ENCODE assay signal across 1 cellular context in the genomic region with DNA sequence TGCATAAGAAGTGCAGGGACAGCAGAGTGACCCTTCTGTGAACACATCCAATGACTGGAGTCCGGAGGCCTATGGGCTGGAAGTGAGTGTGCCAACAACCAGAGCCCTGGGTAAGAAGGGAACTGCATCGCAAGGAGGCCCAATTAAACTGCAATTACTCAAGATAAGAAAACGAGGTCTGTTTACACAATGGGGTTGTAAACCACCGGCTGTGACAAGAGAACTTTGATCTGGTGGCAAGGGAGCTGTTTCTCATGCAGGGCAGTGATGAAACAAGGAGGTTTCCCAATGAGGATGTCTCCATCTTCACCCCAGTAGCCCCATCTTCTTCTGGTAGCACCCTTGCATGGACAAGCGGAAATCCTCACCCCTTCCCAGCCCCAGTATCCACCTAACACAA.
TF ChIP-seq lines count a peak whose summit lies in the region.

No MANE protein-coding gene starts in this region.

TF ChIP-seq in HEK293, 187 proteins besides CTCF, POLR2A, EP300 and RAD21 (continued from another document and continues in another):
- TF ChIP-seq, protein P1, sequence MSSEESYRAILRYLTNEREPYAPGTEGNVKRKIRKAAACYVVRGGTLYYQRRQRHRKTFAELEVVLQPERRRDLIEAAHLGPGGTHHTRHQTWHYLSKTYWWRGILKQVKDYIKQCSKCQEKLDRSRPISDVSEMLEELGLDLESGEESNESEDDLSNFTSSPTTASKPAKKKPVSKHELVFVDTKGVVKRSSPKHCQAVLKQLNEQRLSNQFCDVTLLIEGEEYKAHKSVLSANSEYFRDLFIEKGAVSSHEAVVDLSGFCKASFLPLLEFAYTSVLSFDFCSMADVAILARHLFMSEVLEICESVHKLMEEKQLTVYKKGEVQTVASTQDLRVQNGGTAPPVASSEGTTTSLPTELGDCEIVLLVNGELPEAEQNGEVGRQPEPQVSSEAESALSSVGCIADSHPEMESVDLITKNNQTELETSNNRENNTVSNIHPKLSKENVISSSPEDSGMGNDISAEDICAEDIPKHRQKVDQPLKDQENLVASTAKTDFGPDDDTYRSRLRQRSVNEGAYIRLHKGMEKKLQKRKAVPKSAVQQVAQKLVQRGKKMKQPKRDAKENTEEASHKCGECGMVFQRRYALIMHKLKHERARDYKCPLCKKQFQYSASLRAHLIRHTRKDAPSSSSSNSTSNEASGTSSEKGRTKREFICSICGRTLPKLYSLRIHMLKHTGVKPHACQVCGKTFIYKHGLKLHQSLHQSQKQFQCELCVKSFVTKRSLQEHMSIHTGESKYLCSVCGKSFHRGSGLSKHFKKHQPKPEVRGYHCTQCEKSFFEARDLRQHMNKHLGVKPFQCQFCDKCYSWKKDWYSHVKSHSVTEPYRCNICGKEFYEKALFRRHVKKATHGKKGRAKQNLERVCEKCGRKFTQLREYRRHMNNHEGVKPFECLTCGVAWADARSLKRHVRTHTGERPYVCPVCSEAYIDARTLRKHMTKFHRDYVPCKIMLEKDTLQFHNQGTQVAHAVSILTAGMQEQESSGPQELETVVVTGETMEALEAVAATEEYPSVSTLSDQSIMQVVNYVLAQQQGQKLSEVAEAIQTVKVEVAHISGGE (tag by site-specific recombination; conservative IDR thresholded peaks at IDR 0.05; ENCODE audit: low read depth), result no peak
- TF ChIP-seq ZBTB7A (tag by site-specific recombination; IDR thresholded peaks at IDR 0.05; ENCODE audit: low read depth) (no peak), FEZF1 (tag by site-specific recombination; IDR thresholded peaks at IDR 0.05) (peak; percentile 91), GLIS1 (tag by site-specific recombination; IDR thresholded peaks at IDR 0.05) (peak; percentile 89), ZFP41 (tag by site-specific recombination; IDR thresholded peaks at IDR 0.05; ENCODE audit: borderline replicate concordance) (no peak), ZNF426 (tag by site-specific recombination; IDR thresholded peaks at IDR 0.05) (no peak), EGR2 (tag by site-specific recombination; IDR thresholded peaks at IDR 0.05; ENCODE audit: low read depth) (no peak), RBAK (tag by site-specific recombination; IDR thresholded peaks at IDR 0.05) (no peak), ZNF140 (tag by site-specific recombination; IDR thresholded peaks at IDR 0.05) (no peak), ZNF530 (tag by site-specific recombination; IDR thresholded peaks at IDR 0.05; ENCODE audit: low read depth) (no peak), HOXC10 (CRISPR knock-in tag; IDR thresholded peaks at IDR 0.05) (no peak), ZNF221 (tag by site-specific recombination; IDR thresholded peaks at IDR 0.05; ENCODE audit: borderline replicate concordance) (no peak), TRIM28 (IDR thresholded peaks at IDR 0.05; ENCODE audit: borderline replicate concordance, low read length) (peak; percentile 62; the same call in 1 of the 2 replicates), ZNF223 (tag by site-specific recombination; IDR thresholded peaks at IDR 0.05) (no peak), ZNF561 (tag by site-specific recombination; IDR thresholded peaks at IDR 0.05; ENCODE audit: borderline replicate concordance) (peak; percentile 75; the same call in 1 of the 2 replicates), ZNF292 (tag by site-specific recombination; IDR thresholded peaks at IDR 0.05; ENCODE audit: borderline replicate concordance, low read depth) (no peak), KLF16 (tag by site-specific recombination; IDR thresholded peaks at IDR 0.05) (no peak), ZNF391 (tag by site-specific recombination; IDR thresholded peaks at IDR 0.05; ENCODE audit: borderline replicate concordance, low read depth) (0 out of 2 replicates have a peak, but pooled peaks have one; percentile 39), ZNF155 (tag by site-specific recombination; IDR thresholded peaks at IDR 0.05) (no peak), PRDM1 (tag by site-specific recombination; IDR thresholded peaks at IDR 0.05) (no peak), IKZF3 (tag by site-specific recombination; IDR thresholded peaks at IDR 0.05) (peak; percentile 85), ZNF558 (tag by site-specific recombination; IDR thresholded peaks at IDR 0.05) (no peak), SP7 (tag by site-specific recombination; IDR thresholded peaks at IDR 0.05) (peak; percentile 95), OVOL3 (tag by site-specific recombination; IDR thresholded peaks at IDR 0.05) (no peak)
- TF ChIP-seq, protein P2, sequence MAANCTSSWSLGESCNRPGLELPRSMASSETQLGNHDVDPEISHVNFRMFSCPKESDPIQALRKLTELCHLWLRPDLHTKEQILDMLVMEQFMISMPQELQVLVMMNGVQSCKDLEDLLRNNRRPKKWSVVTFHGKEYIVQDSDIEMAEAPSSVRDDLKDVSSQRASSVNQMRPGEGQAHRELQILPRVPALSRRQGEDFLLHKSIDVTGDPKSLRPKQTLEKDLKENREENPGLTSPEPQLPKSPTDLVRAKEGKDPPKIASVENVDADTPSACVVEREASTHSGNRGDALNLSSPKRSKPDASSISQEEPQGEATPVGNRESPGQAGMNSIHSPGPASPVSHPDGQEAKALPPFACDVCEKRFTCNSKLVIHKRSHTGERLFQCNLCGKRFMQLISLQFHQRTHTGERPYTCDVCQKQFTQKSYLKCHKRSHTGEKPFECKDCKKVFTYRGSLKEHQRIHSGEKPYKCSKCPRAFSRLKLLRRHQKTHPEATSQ (tag by site-specific recombination; IDR thresholded peaks at IDR 0.05), result peak; percentile 81; the same call in 1 of the 2 replicates
- TF ChIP-seq, protein P3, sequence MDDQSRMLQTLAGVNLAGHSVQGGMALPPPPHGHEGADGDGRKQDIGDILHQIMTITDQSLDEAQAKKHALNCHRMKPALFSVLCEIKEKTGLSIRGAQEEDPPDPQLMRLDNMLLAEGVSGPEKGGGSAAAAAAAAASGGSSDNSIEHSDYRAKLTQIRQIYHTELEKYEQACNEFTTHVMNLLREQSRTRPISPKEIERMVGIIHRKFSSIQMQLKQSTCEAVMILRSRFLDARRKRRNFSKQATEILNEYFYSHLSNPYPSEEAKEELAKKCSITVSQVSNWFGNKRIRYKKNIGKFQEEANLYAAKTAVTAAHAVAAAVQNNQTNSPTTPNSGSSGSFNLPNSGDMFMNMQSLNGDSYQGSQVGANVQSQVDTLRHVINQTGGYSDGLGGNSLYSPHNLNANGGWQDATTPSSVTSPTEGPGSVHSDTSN (CRISPR knock-in tag; IDR thresholded peaks at IDR 0.05), result no peak
- TF ChIP-seq, protein P4, sequence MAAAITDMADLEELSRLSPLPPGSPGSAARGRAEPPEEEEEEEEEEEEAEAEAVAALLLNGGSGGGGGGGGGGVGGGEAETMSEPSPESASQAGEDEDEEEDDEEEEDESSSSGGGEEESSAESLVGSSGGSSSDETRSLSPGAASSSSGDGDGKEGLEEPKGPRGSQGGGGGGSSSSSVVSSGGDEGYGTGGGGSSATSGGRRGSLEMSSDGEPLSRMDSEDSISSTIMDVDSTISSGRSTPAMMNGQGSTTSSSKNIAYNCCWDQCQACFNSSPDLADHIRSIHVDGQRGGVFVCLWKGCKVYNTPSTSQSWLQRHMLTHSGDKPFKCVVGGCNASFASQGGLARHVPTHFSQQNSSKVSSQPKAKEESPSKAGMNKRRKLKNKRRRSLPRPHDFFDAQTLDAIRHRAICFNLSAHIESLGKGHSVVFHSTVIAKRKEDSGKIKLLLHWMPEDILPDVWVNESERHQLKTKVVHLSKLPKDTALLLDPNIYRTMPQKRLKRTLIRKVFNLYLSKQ (tag by site-specific recombination; IDR thresholded peaks at IDR 0.05; ENCODE audit: borderline replicate concordance), result no peak
- TF ChIP-seq, protein P5, sequence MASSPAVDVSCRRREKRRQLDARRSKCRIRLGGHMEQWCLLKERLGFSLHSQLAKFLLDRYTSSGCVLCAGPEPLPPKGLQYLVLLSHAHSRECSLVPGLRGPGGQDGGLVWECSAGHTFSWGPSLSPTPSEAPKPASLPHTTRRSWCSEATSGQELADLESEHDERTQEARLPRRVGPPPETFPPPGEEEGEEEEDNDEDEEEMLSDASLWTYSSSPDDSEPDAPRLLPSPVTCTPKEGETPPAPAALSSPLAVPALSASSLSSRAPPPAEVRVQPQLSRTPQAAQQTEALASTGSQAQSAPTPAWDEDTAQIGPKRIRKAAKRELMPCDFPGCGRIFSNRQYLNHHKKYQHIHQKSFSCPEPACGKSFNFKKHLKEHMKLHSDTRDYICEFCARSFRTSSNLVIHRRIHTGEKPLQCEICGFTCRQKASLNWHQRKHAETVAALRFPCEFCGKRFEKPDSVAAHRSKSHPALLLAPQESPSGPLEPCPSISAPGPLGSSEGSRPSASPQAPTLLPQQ (tag by site-specific recombination; IDR thresholded peaks at IDR 0.05), result peak; percentile 59; the same call in 1 of the 2 replicates
- TF ChIP-seq, protein P6, sequence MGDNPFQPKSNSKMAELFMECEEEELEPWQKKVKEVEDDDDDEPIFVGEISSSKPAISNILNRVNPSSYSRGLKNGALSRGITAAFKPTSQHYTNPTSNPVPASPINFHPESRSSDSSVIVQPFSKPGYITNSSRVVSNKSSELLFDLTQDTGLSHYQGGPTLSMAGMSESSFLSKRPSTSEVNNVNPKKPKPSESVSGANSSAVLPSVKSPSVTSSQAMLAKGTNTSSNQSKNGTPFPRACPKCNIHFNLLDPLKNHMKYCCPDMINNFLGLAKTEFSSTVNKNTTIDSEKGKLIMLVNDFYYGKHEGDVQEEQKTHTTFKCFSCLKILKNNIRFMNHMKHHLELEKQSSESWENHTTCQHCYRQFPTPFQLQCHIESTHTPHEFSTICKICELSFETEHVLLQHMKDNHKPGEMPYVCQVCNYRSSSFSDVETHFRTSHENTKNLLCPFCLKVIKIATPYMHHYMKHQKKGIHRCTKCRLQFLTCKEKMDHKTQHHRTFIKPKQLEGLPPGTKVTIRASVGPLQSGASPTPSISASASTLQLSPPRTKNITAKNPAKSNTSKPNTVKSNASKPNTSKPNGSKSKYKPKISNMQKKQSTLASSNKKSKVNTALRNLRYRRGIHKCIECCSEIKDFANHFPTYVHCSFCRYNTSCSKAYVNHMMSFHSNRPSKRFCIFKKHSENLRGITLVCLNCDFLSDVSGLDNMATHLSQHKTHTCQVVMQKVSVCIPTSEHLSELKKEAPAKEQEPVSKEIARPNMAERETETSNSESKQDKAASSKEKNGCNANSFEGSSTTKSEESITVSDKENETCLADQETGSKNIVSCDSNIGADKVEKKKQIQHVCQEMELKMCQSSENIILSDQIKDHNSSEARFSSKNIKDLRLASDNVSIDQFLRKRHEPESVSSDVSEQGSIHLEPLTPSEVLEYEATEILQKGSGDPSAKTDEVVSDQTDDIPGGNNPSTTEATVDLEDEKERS (tag by site-specific recombination; IDR thresholded peaks at IDR 0.05), result no peak
- TF ChIP-seq, protein P7, sequence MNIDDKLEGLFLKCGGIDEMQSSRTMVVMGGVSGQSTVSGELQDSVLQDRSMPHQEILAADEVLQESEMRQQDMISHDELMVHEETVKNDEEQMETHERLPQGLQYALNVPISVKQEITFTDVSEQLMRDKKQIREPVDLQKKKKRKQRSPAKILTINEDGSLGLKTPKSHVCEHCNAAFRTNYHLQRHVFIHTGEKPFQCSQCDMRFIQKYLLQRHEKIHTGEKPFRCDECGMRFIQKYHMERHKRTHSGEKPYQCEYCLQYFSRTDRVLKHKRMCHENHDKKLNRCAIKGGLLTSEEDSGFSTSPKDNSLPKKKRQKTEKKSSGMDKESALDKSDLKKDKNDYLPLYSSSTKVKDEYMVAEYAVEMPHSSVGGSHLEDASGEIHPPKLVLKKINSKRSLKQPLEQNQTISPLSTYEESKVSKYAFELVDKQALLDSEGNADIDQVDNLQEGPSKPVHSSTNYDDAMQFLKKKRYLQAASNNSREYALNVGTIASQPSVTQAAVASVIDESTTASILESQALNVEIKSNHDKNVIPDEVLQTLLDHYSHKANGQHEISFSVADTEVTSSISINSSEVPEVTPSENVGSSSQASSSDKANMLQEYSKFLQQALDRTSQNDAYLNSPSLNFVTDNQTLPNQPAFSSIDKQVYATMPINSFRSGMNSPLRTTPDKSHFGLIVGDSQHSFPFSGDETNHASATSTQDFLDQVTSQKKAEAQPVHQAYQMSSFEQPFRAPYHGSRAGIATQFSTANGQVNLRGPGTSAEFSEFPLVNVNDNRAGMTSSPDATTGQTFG (tag by site-specific recombination; IDR thresholded peaks at IDR 0.05; ENCODE audit: borderline replicate concordance), result no peak
- TF ChIP-seq, protein P8, sequence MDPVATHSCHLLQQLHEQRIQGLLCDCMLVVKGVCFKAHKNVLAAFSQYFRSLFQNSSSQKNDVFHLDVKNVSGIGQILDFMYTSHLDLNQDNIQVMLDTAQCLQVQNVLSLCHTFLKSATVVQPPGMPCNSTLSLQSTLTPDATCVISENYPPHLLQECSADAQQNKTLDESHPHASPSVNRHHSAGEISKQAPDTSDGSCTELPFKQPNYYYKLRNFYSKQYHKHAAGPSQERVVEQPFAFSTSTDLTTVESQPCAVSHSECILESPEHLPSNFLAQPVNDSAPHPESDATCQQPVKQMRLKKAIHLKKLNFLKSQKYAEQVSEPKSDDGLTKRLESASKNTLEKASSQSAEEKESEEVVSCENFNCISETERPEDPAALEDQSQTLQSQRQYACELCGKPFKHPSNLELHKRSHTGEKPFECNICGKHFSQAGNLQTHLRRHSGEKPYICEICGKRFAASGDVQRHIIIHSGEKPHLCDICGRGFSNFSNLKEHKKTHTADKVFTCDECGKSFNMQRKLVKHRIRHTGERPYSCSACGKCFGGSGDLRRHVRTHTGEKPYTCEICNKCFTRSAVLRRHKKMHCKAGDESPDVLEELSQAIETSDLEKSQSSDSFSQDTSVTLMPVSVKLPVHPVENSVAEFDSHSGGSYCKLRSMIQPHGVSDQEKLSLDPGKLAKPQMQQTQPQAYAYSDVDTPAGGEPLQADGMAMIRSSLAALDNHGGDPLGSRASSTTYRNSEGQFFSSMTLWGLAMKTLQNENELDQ (tag by site-specific recombination; IDR thresholded peaks at IDR 0.05; ENCODE audit: low read depth), result no peak
- TF ChIP-seq, protein P9, sequence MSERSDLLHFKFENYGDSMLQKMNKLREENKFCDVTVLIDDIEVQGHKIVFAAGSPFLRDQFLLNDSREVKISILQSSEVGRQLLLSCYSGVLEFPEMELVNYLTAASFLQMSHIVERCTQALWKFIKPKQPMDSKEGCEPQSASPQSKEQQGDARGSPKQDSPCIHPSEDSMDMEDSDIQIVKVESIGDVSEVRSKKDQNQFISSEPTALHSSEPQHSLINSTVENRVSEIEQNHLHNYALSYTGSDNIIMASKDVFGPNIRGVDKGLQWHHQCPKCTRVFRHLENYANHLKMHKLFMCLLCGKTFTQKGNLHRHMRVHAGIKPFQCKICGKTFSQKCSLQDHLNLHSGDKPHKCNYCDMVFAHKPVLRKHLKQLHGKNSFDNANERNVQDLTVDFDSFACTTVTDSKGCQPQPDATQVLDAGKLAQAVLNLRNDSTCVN (tag by site-specific recombination; optimal IDR thresholded peaks at IDR 0.05), result no peak
- TF ChIP-seq, protein P10, sequence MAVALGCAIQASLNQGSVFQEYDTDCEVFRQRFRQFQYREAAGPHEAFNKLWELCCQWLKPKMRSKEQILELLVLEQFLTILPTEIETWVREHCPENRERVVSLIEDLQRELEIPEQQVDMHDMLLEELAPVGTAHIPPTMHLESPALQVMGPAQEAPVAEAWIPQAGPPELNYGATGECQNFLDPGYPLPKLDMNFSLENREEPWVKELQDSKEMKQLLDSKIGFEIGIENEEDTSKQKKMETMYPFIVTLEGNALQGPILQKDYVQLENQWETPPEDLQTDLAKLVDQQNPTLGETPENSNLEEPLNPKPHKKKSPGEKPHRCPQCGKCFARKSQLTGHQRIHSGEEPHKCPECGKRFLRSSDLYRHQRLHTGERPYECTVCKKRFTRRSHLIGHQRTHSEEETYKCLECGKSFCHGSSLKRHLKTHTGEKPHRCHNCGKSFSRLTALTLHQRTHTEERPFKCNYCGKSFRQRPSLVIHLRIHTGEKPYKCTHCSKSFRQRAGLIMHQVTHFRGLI (tag by site-specific recombination; IDR thresholded peaks at IDR 0.05), result no peak
